Comparison of ENCODE assay signal across 8 cellular contexts in genomic region chr3:61936344-61936937, GRCh38.
A peak's percentile ranks its signal among the peaks of the same experiment; 100 is the strongest.
DNase-seq lines count a peak whose midpoint lies in the region; ATAC-seq and TF ChIP-seq lines count a peak whose summit lies in the region.

No MANE protein-coding gene starts in this region.

- no peak for ATAC-seq in activated T-cell treated with anti-CD3 and anti-CD28 coated beads, Interleukin-2, amount 50 U/mL, for 4 hours
- peak; percentile 51 for ATAC-seq in HG03520 (IDR thresholded peaks at IDR 0.05; ENCODE audit: unreplicated experiment)

- DNase-seq in activated T-cell treated with anti-CD3 and anti-CD28 coated beads for 48 hours (ENCODE audit: low read depth) (peak; percentile 15), astrocyte of the spinal cord (ENCODE audit: low read depth, low spot score) (no peak), neural progenitor cell (ENCODE audit: low spot score) (peak; percentile 55), SK-N-DZ (ENCODE audit: low spot score) (no peak), midbrain (lab: John Stamatoyannopoulos, UW) (no peak), substantia nigra (lab: John Stamatoyannopoulos, UW) (no peak)
- DNase-seq in activated T-cell treated with anti-CD3 and anti-CD28 coated beads, Interleukin-2, amount 50 U/mL, for 4 hours, result no peak

- H3K27ac ChIP-seq in neural progenitor cell (no peak overlapping the region), substantia nigra (ENCODE audit: low read depth, low read length, poor library complexity, severe bottlenecking) (no peak overlapping the region)

- TF ChIP-seq CTCF in astrocyte of the spinal cord (IDR thresholded peaks at IDR 0.05; ENCODE audit: low read depth, low read length) (peak; percentile 65), neural progenitor cell (IDR thresholded peaks at IDR 0.05) (peak; percentile 77)

- no peaks in the 10 kb centered on the region for H3K4me1 ChIP-seq in neural progenitor cell

- no peak overlapping the region for H3K27ac Mint-ChIP-seq in neural progenitor cell

- no peaks in the 10 kb centered on the region for H3K9me3 Mint-ChIP-seq in activated T-cell treated with anti-CD3 and anti-CD28 coated beads, Interleukin-2, amount 50 U/mL, for 4 hours
- peaks cover 17% of the 10 kb centered on the region for H3K9me3 Mint-ChIP-seq in neural progenitor cell

- H3K36me3 ChIP-seq in neural progenitor cell, result no peaks in the 10 kb centered on the region

- H3K4me1 Mint-ChIP-seq in activated T-cell treated with anti-CD3 and anti-CD28 coated beads, Interleukin-2, amount 50 U/mL, for 4 hours (ENCODE audit: low read depth), result no peaks in the 10 kb centered on the region
- H3K4me1 Mint-ChIP-seq in neural progenitor cell, result peaks cover 14% of the 10 kb centered on the region

- no peaks in the 10 kb centered on the region for H3K36me3 Mint-ChIP-seq in activated T-cell treated with anti-CD3 and anti-CD28 coated beads, Interleukin-2, amount 50 U/mL, for 4 hours (ENCODE audit: insufficient read depth)
- H3K36me3 Mint-ChIP-seq in neural progenitor cell, result peaks cover 12% of the 10 kb centered on the region

- H3K4me3 Mint-ChIP-seq in activated T-cell treated with anti-CD3 and anti-CD28 coated beads, Interleukin-2, amount 50 U/mL, for 4 hours, result no peak overlapping the region
- no peak overlapping the region for H3K4me3 Mint-ChIP-seq in neural progenitor cell

- H3K4me3 ChIP-seq in astrocyte of the spinal cord (ENCODE audit: low read depth, low read length) (no peak overlapping the region), neural progenitor cell (no peak overlapping the region)

- peaks cover 4% of the 10 kb centered on the region for H4K20me1 ChIP-seq in neural progenitor cell (ENCODE audit: low read depth)

- peaks cover 72% of the 10 kb centered on the region for H3K79me2 ChIP-seq in neural progenitor cell (ENCODE audit: low read depth)

- no peak overlapping the region for H3K4me2 ChIP-seq in neural progenitor cell

- H3K9ac ChIP-seq in neural progenitor cell, result no peak overlapping the region

- H3K27me3 Mint-ChIP-seq in activated T-cell treated with anti-CD3 and anti-CD28 coated beads, Interleukin-2, amount 50 U/mL, for 4 hours (ENCODE audit: low read depth), result no peaks in the 10 kb centered on the region
- H3K27me3 Mint-ChIP-seq in neural progenitor cell (ENCODE audit: insufficient read depth, low read depth), result peaks cover 6% of the 10 kb centered on the region

- no peaks in the 10 kb centered on the region for H3K9me3 ChIP-seq in neural progenitor cell (ENCODE audit: low read depth)

- no peaks in the 10 kb centered on the region for H3F3A ChIP-seq in neural progenitor cell (ENCODE audit: low read depth)

- no peak overlapping the region for H2AFZ ChIP-seq in neural progenitor cell (replicated peaks)

- in situ Hi-C loops in astrocyte of the spinal cord (cut with HindIII; ENCODE audit: low sequenced_read_pairs), result no loop called here

- H3K27me3 ChIP-seq in neural progenitor cell, result no peaks in the 10 kb centered on the region

Comparison
In these comparisons a context has a peak if more than half of its experiments do, and no peak if none do; other contexts are left out.
1. DNase-seq: peak in activated T-cell treated with anti-CD3 and anti-CD28 coated beads for 48 hours (single experiment) and neural progenitor cell (single experiment); none in activated T-cell treated with anti-CD3 and anti-CD28 coated beads, Interleukin-2, amount 50 U/mL, for 4 hours (single experiment), astrocyte of the spinal cord (single experiment), SK-N-DZ (single experiment), midbrain (single experiment) and substantia nigra (0 of 49).